Comparison of ENCODE assay signal across 10 cellular contexts in the genomic region with DNA sequence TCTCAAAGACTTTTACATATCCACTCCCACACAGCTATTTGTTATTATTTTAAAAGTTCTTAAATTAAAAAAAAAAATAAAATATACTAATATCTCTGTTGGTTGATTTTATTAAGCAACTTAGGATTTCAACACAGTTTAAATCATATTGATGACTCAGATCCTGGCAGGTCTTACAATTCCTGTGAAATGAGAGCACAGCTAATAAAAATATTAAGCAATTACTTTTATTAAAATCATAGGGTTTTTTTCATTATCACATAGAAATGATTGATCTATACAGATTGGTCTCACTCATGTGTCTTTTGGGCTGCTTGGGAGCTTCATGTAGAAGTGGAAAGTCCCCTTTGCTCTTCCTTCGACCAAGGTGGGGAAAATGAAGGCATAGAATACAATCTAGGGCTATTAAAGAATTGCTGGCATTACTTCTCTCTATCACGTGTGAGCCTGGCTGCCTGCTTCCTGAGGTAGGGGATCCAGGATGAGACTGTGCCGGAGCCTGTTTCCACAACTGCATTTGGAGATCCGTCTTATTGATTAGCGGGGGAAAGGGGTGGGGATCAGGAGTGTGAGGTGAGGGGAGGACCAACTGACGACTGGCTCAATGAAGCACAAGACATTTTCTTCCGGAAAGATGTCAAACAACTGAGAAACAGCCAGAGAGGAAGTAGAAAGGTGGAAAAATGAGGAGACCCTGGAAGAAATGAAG.
DNase-seq lines count a peak whose midpoint lies in the region; ATAC-seq, FAIRE-seq and TF ChIP-seq lines count a peak whose summit lies in the region.
"Had no signal": no experiment of that assay in that cellular context is flagged by ENCODE, and none has a peak within 500 bp of the region (broad histone marks: within the 10 kb centered on the region; RNA-seq: fewer than 3 reads in every experiment).

No MANE protein-coding gene starts in this region.

- no peak overlapping the region for H3K4ac ChIP-seq in H1 (replicated peaks; ENCODE audit: insufficient read length, low read depth, low read length)

- ATAC-seq in HG02571 (IDR thresholded peaks at IDR 0.05; ENCODE audit: unreplicated experiment) (no peak), GM21737 (IDR thresholded peaks at IDR 0.05; ENCODE audit: unreplicated experiment) (no peak)
- ATAC-seq: CD8-positive, alpha-beta T cell had no signal

- no peaks in the 10 kb centered on the region for H3K23me2 ChIP-seq in H1 (ENCODE audit: low read depth, low read length)

- no peaks in the 10 kb centered on the region for H3K9me3 ChIP-seq in H1 (ENCODE audit: insufficient read depth in 2 of 2, low read depth in 1 of 2, low read length in 1 of 2)
- no peaks in the 10 kb centered on the region for H3K9me3 ChIP-seq in vagina

- peak overlapping the region; percentile 66 to 77 for H3K4me2 ChIP-seq in H1 (ENCODE audit: insufficient read depth in 1 of 2, low read depth in 2 of 2, low read length in 2 of 2)

- no peak overlapping the region for H4K8ac ChIP-seq in H1 (ENCODE audit: extremely low read depth, insufficient read depth, low read length)

- H3K56ac ChIP-seq in H1 (replicated peaks; ENCODE audit: insufficient read length, low read depth, low read length): no peak overlapping the region

- H2BK5ac ChIP-seq in H1 (ENCODE audit: low read depth, low read length): no peak overlapping the region

- WGBS in H1 (ENCODE audit: extremely low coverage in 1 of 2, insufficient coverage in 1 of 2, insufficient read length in 1 of 2, insufficient replicate concordance in 2 of 2, low coverage in 1 of 2, low lambda C conversion rate in 2 of 2, missing lambda C conversion rate in 1 of 2), 2 experiments: 55% methylated on average over 7 of the region's 7 CpGs; no CpG with 5 or more reads in 1 of the 2 experiments

- CTCF ChIA-PET in H1 (lab: Charles Lee; ENCODE audit: partially characterized antibody): interaction anchor here (0.7 kb wide), 1 partner anchor 24 kb away, joined by 4 read pairs; no protein-coding TSS in a partner anchor

- H3K79me1 ChIP-seq in H1 (ENCODE audit: low read depth, low read length): no peaks in the 10 kb centered on the region

- H3K79me2 ChIP-seq in H1 (ENCODE audit: control insufficient read depth in 1 of 2, insufficient read depth in 2 of 2, low read length in 2 of 2): no peaks in the 10 kb centered on the region

- H3K27me3 ChIP-seq in H1 (replicated peaks in 1 of 4; ENCODE audit: control insufficient read depth in 3 of 4, extremely low read depth in 1 of 4, insufficient read depth in 3 of 4, low read length in 3 of 4): no peaks in the 10 kb centered on the region
- no peaks in the 10 kb centered on the region for H3K27me3 ChIP-seq in vagina

- H3K27ac ChIP-seq in H1 (ENCODE audit: low read depth, low read length) (no peak overlapping the region), vagina (peak overlapping the region; percentile 80)

- no peak overlapping the region for H3K23ac ChIP-seq in H1 (ENCODE audit: insufficient read length)

- no peaks in the 10 kb centered on the region for H4K20me1 ChIP-seq in H1 (replicated peaks in 1 of 2; ENCODE audit: control insufficient read depth in 1 of 2, insufficient read depth in 2 of 2, low read length in 2 of 2)

- H2BK12ac ChIP-seq in H1 (ENCODE audit: low read depth, low read length): 0 out of 2 replicates have a peak overlapping the region, but pooled peaks have one; percentile 30

- H2BK15ac ChIP-seq in H1 (ENCODE audit: low read length): no peak overlapping the region

- POLR2A ChIA-PET in H1 (lab: Charles Lee; ENCODE audit: partially characterized antibody): no interaction called here

- H3K18ac ChIP-seq in H1 (ENCODE audit: extremely low read depth, low read length): no peak overlapping the region

- H4K5ac ChIP-seq in H1 (ENCODE audit: insufficient read length, low read depth, low read length): no peak overlapping the region

- peak overlapping the region; percentile 25 to 52 (median 33); a peak in 5 of 8 replicates for H3K4me3 ChIP-seq in H1 (ENCODE audit: extremely low read depth in 1 of 4, insufficient read depth in 2 of 4, low read depth in 3 of 4, low read length in 4 of 4)
- H3K4me3 ChIP-seq in vagina: peak overlapping the region; percentile 39 to 43

- no peak for TF ChIP-seq EP300 in H1 (IDR thresholded peaks at IDR 0.05; ENCODE audit: borderline replicate concordance in 1 of 2, low read depth in 2 of 2, low read length in 2 of 2)

- no peak for FAIRE-seq in H1 (lab: Jason Lieb, UNC)

- H4K91ac ChIP-seq in H1 (replicated peaks; ENCODE audit: insufficient read length, low read length): no peak overlapping the region

- H2BK20ac ChIP-seq in H1 (ENCODE audit: low read length): no peak overlapping the region

- TF ChIP-seq RAD21 in H1 (IDR thresholded peaks at IDR 0.05 in 1 of 2, conservative IDR thresholded peaks at IDR 0.05 in 1 of 2; ENCODE audit: low read depth in 2 of 2, low read length in 2 of 2): no peak

- no peaks in the 10 kb centered on the region for H3K36me3 ChIP-seq in H1 (ENCODE audit: control insufficient read depth in 2 of 4, insufficient read depth in 4 of 4, low read length in 3 of 4)
- no peaks in the 10 kb centered on the region for H3K36me3 ChIP-seq in vagina

- H2AK5ac ChIP-seq in H1 (ENCODE audit: low read depth, low read length): no peak overlapping the region

- TF ChIP-seq CTCF in H1 (IDR thresholded peaks at IDR 0.05; ENCODE audit: control extremely low read depth in 1 of 3, insufficient read depth in 1 of 3, low read depth in 1 of 3, low read length in 3 of 3) (no peak), vagina (IDR thresholded peaks at IDR 0.05) (no peak)

- DNase-seq in NCI-H524 (lab: John Stamatoyannopoulos, UW): peak; percentile 57 to 73
- DNase-seq in NCI-H524 treated with DMSO at 0.1 percent for 48 hours (lab: John Stamatoyannopoulos, UW): no peak
- DNase-seq in H1 (ENCODE audit: low read depth in 1 of 2, low spot score in 2 of 2): no peak
- peak; percentile 65 to 81 for DNase-seq in lung microvascular endothelial cell (ENCODE audit: low read depth in 2 of 2)
- no peak for DNase-seq in vagina (ENCODE audit: extremely low spot score in 2 of 2)
- no peak for DNase-seq in T-helper 1 cell
- DNase-seq: activated CD4-positive, alpha-beta T cell treated with anti-CD3 and anti-CD28 coated beads, Interleukin-2, amount 50 U/mL, for 1 hour had no signal

- intact Hi-C loops in vagina (cut with DNase I): loop anchor here (10.0 kb wide), 1 partner anchor 53 kb away; no protein-coding TSS in a partner anchor

- TF ChIP-seq POLR2A in H1 (IDR thresholded peaks at IDR 0.05; ENCODE audit: control extremely low read depth in 1 of 2, low read depth in 2 of 2, low read length in 2 of 2) (no peak), vagina (IDR thresholded peaks at IDR 0.05) (no peak)

- peak overlapping the region; percentile 76; the same call in 1 of the 2 replicates for H2AFZ ChIP-seq in H1 (ENCODE audit: low read length)

- H3K9ac ChIP-seq in H1 (replicated peaks in 1 of 4; ENCODE audit: extremely low read depth in 1 of 4, low read depth in 3 of 4, low read length in 3 of 4): no peak overlapping the region

- H3K4me1 ChIP-seq in H1 (replicated peaks in 1 of 4; ENCODE audit: control insufficient read depth in 3 of 4, insufficient read depth in 4 of 4, low read length in 3 of 4) (peaks cover 0 to 3% (median 2%) of the 10 kb centered on the region in 4 experiments; a peak in 4 of 7 replicates), vagina (peaks cover 61% of the 10 kb centered on the region)

- no peak overlapping the region for H3K14ac ChIP-seq in H1 (ENCODE audit: insufficient read length)

- no peak overlapping the region for H2BK120ac ChIP-seq in H1 (replicated peaks; ENCODE audit: low read depth, low read length)

TF ChIP-seq in H1, 55 proteins besides CTCF, POLR2A, EP300 and RAD21:
- no peak for TF ChIP-seq SIRT6 (IDR thresholded peaks at IDR 0.05; ENCODE audit: low read length)
- no peak for TF ChIP-seq CTBP2 (IDR thresholded peaks at IDR 0.05; ENCODE audit: borderline replicate concordance, insufficient read depth, insufficient read length, low read length)
- no peak for TF ChIP-seq BCL11A (IDR thresholded peaks at IDR 0.05; ENCODE audit: low read depth in 2 of 2, low read length in 2 of 2)
TF ChIP-seq in H1: peak in this region for 0.

Comparison
In these comparisons a context has a peak if more than half of its experiments do, and no peak if none do; other contexts are left out.
1. DNase-seq: peak in NCI-H524 (2 of 2) and lung microvascular endothelial cell (2 of 2); none in NCI-H524 treated with DMSO at 0.1 percent for 48 hours (single experiment), H1 (0 of 2), vagina (0 of 2) and T-helper 1 cell (0 of 5).